In the genomic region with DNA sequence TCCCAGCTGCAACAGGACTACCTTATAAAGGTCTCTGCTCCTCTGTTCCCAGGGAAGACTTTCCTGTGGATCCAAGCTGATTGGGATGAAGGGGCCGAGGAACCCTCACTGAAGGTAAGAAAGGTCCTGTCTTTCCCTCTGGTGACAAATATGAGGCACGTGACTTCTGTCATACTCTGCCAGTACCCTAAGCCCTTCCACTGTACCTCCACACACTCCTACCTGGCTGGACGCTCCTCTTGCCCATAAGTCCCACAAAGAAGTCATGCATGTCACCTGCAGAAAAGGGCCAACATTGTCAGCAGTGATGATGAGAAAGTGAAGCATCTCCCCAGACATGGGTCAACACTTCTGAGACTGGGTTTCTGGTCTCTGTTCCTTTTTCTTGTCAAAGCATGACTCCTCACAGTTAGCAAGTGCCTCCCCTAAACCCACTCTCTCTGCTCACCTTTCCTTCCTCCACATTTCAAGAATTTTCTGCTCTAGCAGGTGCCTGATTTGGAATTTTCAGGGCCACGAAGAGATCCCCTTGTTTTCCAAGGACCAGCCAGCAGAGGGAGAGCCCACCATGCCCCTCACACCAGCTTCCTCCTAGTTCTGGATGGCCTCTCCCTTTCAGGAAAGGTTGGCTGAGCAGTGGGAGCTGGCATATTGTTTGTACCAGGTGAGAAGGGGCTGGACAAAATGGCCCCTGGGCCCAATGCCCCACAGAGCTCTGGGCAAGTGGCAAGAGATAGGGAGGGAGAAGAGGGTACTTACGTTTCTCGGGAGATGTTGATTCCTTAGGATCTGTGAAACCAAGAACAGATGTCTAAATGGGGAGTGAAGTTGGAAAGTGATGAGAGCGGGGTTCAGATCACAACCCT, we compare ENCODE assay signal across 1 cellular context.
TF ChIP-seq lines count a peak whose summit lies in the region.

No MANE protein-coding gene starts in this region.

TF ChIP-seq in SK-N-SH treated with all-trans-retinoic acid at 6 μM for 48 hours, 23 proteins besides CTCF, POLR2A, EP300 and RAD21 (continued from another document):
- TF ChIP-seq, protein P1, sequence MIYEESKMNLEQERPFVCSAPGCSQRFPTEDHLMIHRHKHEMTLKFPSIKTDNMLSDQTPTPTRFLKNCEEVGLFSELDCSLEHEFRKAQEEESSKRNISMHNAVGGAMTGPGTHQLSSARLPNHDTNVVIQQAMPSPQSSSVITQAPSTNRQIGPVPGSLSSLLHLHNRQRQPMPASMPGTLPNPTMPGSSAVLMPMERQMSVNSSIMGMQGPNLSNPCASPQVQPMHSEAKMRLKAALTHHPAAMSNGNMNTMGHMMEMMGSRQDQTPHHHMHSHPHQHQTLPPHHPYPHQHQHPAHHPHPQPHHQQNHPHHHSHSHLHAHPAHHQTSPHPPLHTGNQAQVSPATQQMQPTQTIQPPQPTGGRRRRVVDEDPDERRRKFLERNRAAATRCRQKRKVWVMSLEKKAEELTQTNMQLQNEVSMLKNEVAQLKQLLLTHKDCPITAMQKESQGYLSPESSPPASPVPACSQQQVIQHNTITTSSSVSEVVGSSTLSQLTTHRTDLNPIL (CRISPR knock-in tag; IDR thresholded peaks at IDR 0.05; ENCODE audit: low read depth) = no peak
